29 cellular contexts compared by ENCODE assay signal in genomic region chr6:63437058-63437457, GRCh38.
"Had no signal": no experiment of that assay in that cellular context is flagged by ENCODE, and none has a peak within 500 bp of the region (broad histone marks: within the 10 kb centered on the region; RNA-seq: fewer than 3 reads in every experiment).

No MANE protein-coding gene starts in this region.

- H3K9me3 Mint-ChIP-seq: dendritic cell treated with granulocyte-macrophage colony-stimulating factor and Interleukin-4, amounts not matched to agents 40 ng/mL and 50 ng/mL, for 4 days; effector memory CD8-positive, alpha-beta T cell had no signal

- H3K36me3 ChIP-seq: colonic mucosa, esophagus muscularis mucosa, esophagus squamous epithelium, gastrocnemius medialis, gastroesophageal sphincter, heart left ventricle, heart right ventricle had no signal

- H3K27me3 Mint-ChIP-seq: effector memory CD8-positive, alpha-beta T cell had no signal

- ATAC-seq: effector memory CD8-positive, alpha-beta T cell; esophagus mucosa; foreskin keratinocyte; gastrocnemius medialis; gastroesophageal sphincter; heart left ventricle; heart right ventricle had no signal

- H3K4me3 Mint-ChIP-seq: dendritic cell treated with granulocyte-macrophage colony-stimulating factor and Interleukin-4, amounts not matched to agents 40 ng/mL and 50 ng/mL, for 4 days; effector memory CD8-positive, alpha-beta T cell; endodermal cell had no signal

- H3K4me1 ChIP-seq: esophagus muscularis mucosa, esophagus squamous epithelium, foreskin keratinocyte, gastrocnemius medialis, gastroesophageal sphincter, heart left ventricle, heart right ventricle had no signal

- H3K4me3 ChIP-seq: colonic mucosa, coronary artery, dorsolateral prefrontal cortex, esophagus muscularis mucosa, esophagus squamous epithelium, gastrocnemius medialis, gastroesophageal sphincter, heart left ventricle, heart right ventricle had no signal

- H3K27me3 ChIP-seq: colonic mucosa, dorsolateral prefrontal cortex, esophagus muscularis mucosa, esophagus squamous epithelium, gastrocnemius medialis, gastroesophageal sphincter, heart left ventricle, heart right ventricle had no signal

- H3K4me1 Mint-ChIP-seq: endodermal cell had no signal

- FAIRE-seq: colon, endometrium, endothelial cell of umbilical vein, frontal cortex had no signal

- H3K27ac ChIP-seq: colonic mucosa, coronary artery, dorsolateral prefrontal cortex, epithelial cell of prostate, esophagus muscularis mucosa, esophagus squamous epithelium, foreskin keratinocyte, gastrocnemius medialis, gastroesophageal sphincter, heart left ventricle, heart right ventricle had no signal

- DNase-seq: colonic mucosa; cortex of kidney; dermis blood vessel endothelial cell; dorsolateral prefrontal cortex; effector CD4-positive, alpha-beta T cell; effector CD8-positive, alpha-beta T cell; effector memory CD4-positive, alpha-beta T cell; effector memory CD8-positive, alpha-beta T cell; endodermal cell; erythroblast; esophagus squamous epithelium; foreskin fibroblast; foreskin keratinocyte; foreskin melanocyte; gastrocnemius medialis; glutamatergic neuron; head of caudate nucleus; heart left ventricle; heart right ventricle had no signal

- H3K27ac Mint-ChIP-seq: dendritic cell treated with granulocyte-macrophage colony-stimulating factor and Interleukin-4, amounts not matched to agents 40 ng/mL and 50 ng/mL, for 4 days; effector memory CD8-positive, alpha-beta T cell; endodermal cell had no signal

- H3K9me3 ChIP-seq: colonic mucosa, esophagus muscularis mucosa, esophagus squamous epithelium, gastrocnemius medialis, gastroesophageal sphincter, heart left ventricle had no signal
